ENCODE assay signal across 1 cellular context in genomic region chr2:10080536-10081304, GRCh38.
A peak's percentile ranks its signal among the peaks of the same experiment; 100 is the strongest.
TF ChIP-seq lines count a peak whose summit lies in the region.

No MANE protein-coding gene starts in this region.

TF ChIP-seq in HepG2, 621 proteins besides CTCF, POLR2A, EP300 and RAD21:
- TF ChIP-seq ZNF205 (CRISPR knock-in tag; IDR thresholded peaks at IDR 0.05) (no peak), CEBPZ (IDR thresholded peaks at IDR 0.05; ENCODE audit: low read length) (no peak), CBX1 (IDR thresholded peaks at IDR 0.05; ENCODE audit: low read depth) (no peak), ZNF674 (CRISPR knock-in tag; IDR thresholded peaks at IDR 0.05; ENCODE audit: low read depth) (no peak), SP5 (CRISPR knock-in tag; IDR thresholded peaks at IDR 0.05; ENCODE audit: borderline replicate concordance, low read depth) (no peak), ZNF777 (CRISPR knock-in tag; IDR thresholded peaks at IDR 0.05) (peak; percentile 26; the same call in 1 of the 2 replicates), DNMT1 (CRISPR knock-in tag; IDR thresholded peaks at IDR 0.05) (no peak), KLF15 (CRISPR knock-in tag; IDR thresholded peaks at IDR 0.05; ENCODE audit: borderline replicate concordance) (0 out of 2 replicates have a peak, but pooled peaks have one; percentile 49), EZH2 (conservative IDR thresholded peaks at IDR 0.05; ENCODE audit: low read depth, low read length) (peak; percentile 94), SP4 (CRISPR knock-in tag; IDR thresholded peaks at IDR 0.05) (0 out of 2 replicates have a peak, but pooled peaks have one; percentile 10), NFIC (IDR thresholded peaks at IDR 0.05; ENCODE audit: low read length) (no peak), RFX5 (IDR thresholded peaks at IDR 0.05; ENCODE audit: low read depth, low read length) (no peak), CHD4 (IDR thresholded peaks at IDR 0.05; ENCODE audit: borderline replicate concordance, low read length) (no peak), MTERF4 (CRISPR knock-in tag; IDR thresholded peaks at IDR 0.05) (no peak)
- TF ChIP-seq, protein P1, sequence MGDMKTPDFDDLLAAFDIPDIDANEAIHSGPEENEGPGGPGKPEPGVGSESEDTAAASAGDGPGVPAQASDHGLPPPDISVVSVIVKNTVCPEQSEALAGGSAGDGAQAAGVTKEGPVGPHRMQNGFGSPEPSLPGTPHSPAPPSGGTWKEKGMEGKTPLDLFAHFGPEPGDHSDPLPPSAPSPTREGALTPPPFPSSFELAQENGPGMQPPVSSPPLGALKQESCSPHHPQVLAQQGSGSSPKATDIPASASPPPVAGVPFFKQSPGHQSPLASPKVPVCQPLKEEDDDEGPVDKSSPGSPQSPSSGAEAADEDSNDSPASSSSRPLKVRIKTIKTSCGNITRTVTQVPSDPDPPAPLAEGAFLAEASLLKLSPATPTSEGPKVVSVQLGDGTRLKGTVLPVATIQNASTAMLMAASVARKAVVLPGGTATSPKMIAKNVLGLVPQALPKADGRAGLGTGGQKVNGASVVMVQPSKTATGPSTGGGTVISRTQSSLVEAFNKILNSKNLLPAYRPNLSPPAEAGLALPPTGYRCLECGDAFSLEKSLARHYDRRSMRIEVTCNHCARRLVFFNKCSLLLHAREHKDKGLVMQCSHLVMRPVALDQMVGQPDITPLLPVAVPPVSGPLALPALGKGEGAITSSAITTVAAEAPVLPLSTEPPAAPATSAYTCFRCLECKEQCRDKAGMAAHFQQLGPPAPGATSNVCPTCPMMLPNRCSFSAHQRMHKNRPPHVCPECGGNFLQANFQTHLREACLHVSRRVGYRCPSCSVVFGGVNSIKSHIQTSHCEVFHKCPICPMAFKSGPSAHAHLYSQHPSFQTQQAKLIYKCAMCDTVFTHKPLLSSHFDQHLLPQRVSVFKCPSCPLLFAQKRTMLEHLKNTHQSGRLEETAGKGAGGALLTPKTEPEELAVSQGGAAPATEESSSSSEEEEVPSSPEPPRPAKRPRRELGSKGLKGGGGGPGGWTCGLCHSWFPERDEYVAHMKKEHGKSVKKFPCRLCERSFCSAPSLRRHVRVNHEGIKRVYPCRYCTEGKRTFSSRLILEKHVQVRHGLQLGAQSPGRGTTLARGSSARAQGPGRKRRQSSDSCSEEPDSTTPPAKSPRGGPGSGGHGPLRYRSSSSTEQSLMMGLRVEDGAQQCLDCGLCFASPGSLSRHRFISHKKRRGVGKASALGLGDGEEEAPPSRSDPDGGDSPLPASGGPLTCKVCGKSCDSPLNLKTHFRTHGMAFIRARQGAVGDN (CRISPR knock-in tag; IDR thresholded peaks at IDR 0.05) = 0 out of 2 replicates have a peak, but pooled peaks have one; percentile 11
- TF ChIP-seq, protein P2, sequence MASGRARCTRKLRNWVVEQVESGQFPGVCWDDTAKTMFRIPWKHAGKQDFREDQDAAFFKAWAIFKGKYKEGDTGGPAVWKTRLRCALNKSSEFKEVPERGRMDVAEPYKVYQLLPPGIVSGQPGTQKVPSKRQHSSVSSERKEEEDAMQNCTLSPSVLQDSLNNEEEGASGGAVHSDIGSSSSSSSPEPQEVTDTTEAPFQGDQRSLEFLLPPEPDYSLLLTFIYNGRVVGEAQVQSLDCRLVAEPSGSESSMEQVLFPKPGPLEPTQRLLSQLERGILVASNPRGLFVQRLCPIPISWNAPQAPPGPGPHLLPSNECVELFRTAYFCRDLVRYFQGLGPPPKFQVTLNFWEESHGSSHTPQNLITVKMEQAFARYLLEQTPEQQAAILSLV (CRISPR knock-in tag; IDR thresholded peaks at IDR 0.05; ENCODE audit: borderline replicate concordance) = no peak
